1 cellular context compared by ENCODE assay signal in genomic region chr4:153506972-153507678, GRCh38.
TF ChIP-seq lines count a peak whose summit lies in the region.

No MANE protein-coding gene starts in this region.

TF ChIP-seq in K562, 482 proteins besides CTCF, POLR2A, EP300 and RAD21 (continued from another document):
- TF ChIP-seq THAP12 (CRISPR knock-in tag; IDR thresholded peaks at IDR 0.05) (no peak), CCAR2 (IDR thresholded peaks at IDR 0.05; ENCODE audit: low read depth, low read length) (no peak), NELFE (IDR thresholded peaks at IDR 0.05; ENCODE audit: insufficient read depth, insufficient read length) (no peak), MIER1 (IDR thresholded peaks at IDR 0.05; ENCODE audit: low read depth) (no peak), HMGN3 (IDR thresholded peaks at IDR 0.05; ENCODE audit: borderline replicate concordance, extremely low read depth, insufficient read length, low read depth, low read length) (no peak), FIP1L1 (IDR thresholded peaks at IDR 0.05; ENCODE audit: low read depth, low read length, poor library complexity, severe bottlenecking) (no peak), RBM22 (IDR thresholded peaks at IDR 0.05; ENCODE audit: low read depth, low read length, poor library complexity, severe bottlenecking) (no peak), EP400 (IDR thresholded peaks at IDR 0.05) (no peak), NR1H2 (CRISPR knock-in tag; IDR thresholded peaks at IDR 0.05) (no peak), RBM25 (IDR thresholded peaks at IDR 0.05; ENCODE audit: low read depth, low read length, severe bottlenecking) (no peak), MEF2A (IDR thresholded peaks at IDR 0.05; ENCODE audit: control insufficient read depth, low read depth, low read length) (no peak), TAF15 (IDR thresholded peaks at IDR 0.05; ENCODE audit: low read depth, low read length) (no peak), WHSC1 (IDR thresholded peaks at IDR 0.05; ENCODE audit: low read length) (no peak)
